In genomic region chr2:163664610-163665009, GRCh38 we compare ENCODE assay signal across 17 cellular contexts.
DNase-seq lines count a peak whose midpoint lies in the region; ATAC-seq and TF ChIP-seq lines count a peak whose summit lies in the region.
"Had no signal": no experiment of that assay in that cellular context is flagged by ENCODE, and none has a peak within 500 bp of the region (broad histone marks: within the 10 kb centered on the region; RNA-seq: fewer than 3 reads in every experiment).

No MANE protein-coding gene starts in this region.

- peaks cover 3% of the 10 kb centered on the region for H3K9me3 Mint-ChIP-seq in chondrocyte (ENCODE audit: low read depth)

- CTCF ChIA-PET in BJ (lab: Yijun Ruan, JAX) = interaction anchor here (0.8 kb wide), 1 partner anchor 55 kb away, joined by 3 read pairs; no protein-coding TSS in a partner anchor

- no peaks in the 10 kb centered on the region for H3K27me3 ChIP-seq in BJ (ENCODE audit: control insufficient read depth, insufficient read depth, low read length)
- H3K27me3 ChIP-seq: foreskin keratinocyte had no signal

- H3K27me3 Mint-ChIP-seq in chondrocyte (ENCODE audit: low read depth) = no peaks in the 10 kb centered on the region
- H3K27me3 Mint-ChIP-seq: activated naive CD8-positive, alpha-beta T cell treated with anti-CD3 and anti-CD28 coated beads, Interleukin-2, amount 10 ng/mL, durations not matched to agents 7 days and 5 days; CD8-positive, alpha-beta memory T cell; stimulated activated naive CD8-positive, alpha-beta T cell treated with anti-CD3 and anti-CD28 coated beads, Interleukin-15, Interleukin-2, amounts not matched to agents 100 ng/mL and 50 ng/mL, for 24 hours had no signal

- TF ChIP-seq CTCF in BJ (IDR thresholded peaks at IDR 0.05; ENCODE audit: insufficient read depth, low read depth, low read length) = no peak
- no peak for TF ChIP-seq CTCF in chondrocyte (IDR thresholded peaks at IDR 0.05)

- POLR2A ChIA-PET in BJ (lab: Charles Lee) = no interaction called here

- intact Hi-C loops in left ventricle myocardium superior (cut with micrococcal nuclease) = no loop called here

- H3K36me3 Mint-ChIP-seq in chondrocyte (ENCODE audit: low read depth) = peaks cover 8% of the 10 kb centered on the region
- H3K36me3 Mint-ChIP-seq: activated naive CD8-positive, alpha-beta T cell treated with anti-CD3 and anti-CD28 coated beads, Interleukin-2, amount 10 ng/mL, durations not matched to agents 7 days and 5 days had no signal

- ATAC-seq in HG02970 (IDR thresholded peaks at IDR 0.05; ENCODE audit: low FRiP score, unreplicated experiment) (no peak), left ventricle myocardium superior (no peak)
- ATAC-seq: activated CD4-positive, CD25-positive, alpha-beta regulatory T cell treated with anti-CD3 and anti-CD28 coated beads, Interleukin-2, amount 50 U/mL, for 24 hours; foreskin keratinocyte had no signal

- no peaks in the 10 kb centered on the region for H3K36me3 ChIP-seq in BJ (ENCODE audit: control insufficient read depth, insufficient read depth, low read length)

- H3K4me1 Mint-ChIP-seq in chondrocyte (ENCODE audit: low read depth) = peaks cover 73% of the 10 kb centered on the region
- H3K4me1 Mint-ChIP-seq: activated naive CD8-positive, alpha-beta T cell treated with anti-CD3 and anti-CD28 coated beads, Interleukin-2, amount 10 ng/mL, durations not matched to agents 7 days and 5 days; CD8-positive, alpha-beta memory T cell had no signal

- no peak overlapping the region for H3K4me3 Mint-ChIP-seq in chondrocyte (ENCODE audit: unreplicated experiment)
- H3K4me3 Mint-ChIP-seq: activated naive CD8-positive, alpha-beta T cell treated with anti-CD3 and anti-CD28 coated beads, Interleukin-2, amount 10 ng/mL, durations not matched to agents 7 days and 5 days; CD8-positive, alpha-beta memory T cell; stimulated activated naive CD8-positive, alpha-beta T cell treated with anti-CD3 and anti-CD28 coated beads, Interleukin-15, Interleukin-2, amounts not matched to agents 100 ng/mL and 50 ng/mL, for 24 hours had no signal

- peak; percentile 60 for DNase-seq in BJ (ENCODE audit: low read depth)
- DNase-seq in M059J (ENCODE audit: low read depth) = peak; percentile 87
- DNase-seq in chondrocyte (ENCODE audit: low spot score) = no peak
- peak; percentile 49 for DNase-seq in myocyte (ENCODE audit: low read depth)
- DNase-seq in left ventricle myocardium superior = no peak
- DNase-seq in HT-29 (ENCODE audit: low spot score) = no peak
- no peak for DNase-seq in NCI-H82 treated with DMSO at 0.1 percent for 48 hours (lab: John Stamatoyannopoulos, UW; ENCODE audit: unreplicated experiment)
- DNase-seq: activated naive CD8-positive, alpha-beta T cell treated with anti-CD3 and anti-CD28 coated beads, Interleukin-2, amount 10 ng/mL, durations not matched to agents 7 days and 5 days; CD8-positive, alpha-beta memory T cell; cortex of kidney; GF-D8; NCI-H1048; NCI-H2227 treated with DMSO at 0.1 percent for 48 hours had no signal

- H3K27ac Mint-ChIP-seq in chondrocyte (ENCODE audit: unreplicated experiment) = peak overlapping the region; percentile 57
- H3K27ac Mint-ChIP-seq: activated naive CD8-positive, alpha-beta T cell treated with anti-CD3 and anti-CD28 coated beads, Interleukin-2, amount 10 ng/mL, durations not matched to agents 7 days and 5 days; CD8-positive, alpha-beta memory T cell; stimulated activated naive CD8-positive, alpha-beta T cell treated with anti-CD3 and anti-CD28 coated beads, Interleukin-15, Interleukin-2, amounts not matched to agents 100 ng/mL and 50 ng/mL, for 24 hours had no signal

- no peak overlapping the region for H3K4me3 ChIP-seq in BJ (ENCODE audit: low read depth, low read length)

Comparison
In these comparisons a context has a peak if more than half of its experiments do, and no peak if none do; other contexts are left out.
1. DNase-seq: peak in BJ (single experiment), M059J (single experiment) and myocyte (single experiment); none in chondrocyte (single experiment), left ventricle myocardium superior (single experiment), HT-29 (single experiment) and NCI-H82 treated with DMSO at 0.1 percent for 48 hours (single experiment).